ENCODE assay signal across 21 cellular contexts in the genomic region with DNA sequence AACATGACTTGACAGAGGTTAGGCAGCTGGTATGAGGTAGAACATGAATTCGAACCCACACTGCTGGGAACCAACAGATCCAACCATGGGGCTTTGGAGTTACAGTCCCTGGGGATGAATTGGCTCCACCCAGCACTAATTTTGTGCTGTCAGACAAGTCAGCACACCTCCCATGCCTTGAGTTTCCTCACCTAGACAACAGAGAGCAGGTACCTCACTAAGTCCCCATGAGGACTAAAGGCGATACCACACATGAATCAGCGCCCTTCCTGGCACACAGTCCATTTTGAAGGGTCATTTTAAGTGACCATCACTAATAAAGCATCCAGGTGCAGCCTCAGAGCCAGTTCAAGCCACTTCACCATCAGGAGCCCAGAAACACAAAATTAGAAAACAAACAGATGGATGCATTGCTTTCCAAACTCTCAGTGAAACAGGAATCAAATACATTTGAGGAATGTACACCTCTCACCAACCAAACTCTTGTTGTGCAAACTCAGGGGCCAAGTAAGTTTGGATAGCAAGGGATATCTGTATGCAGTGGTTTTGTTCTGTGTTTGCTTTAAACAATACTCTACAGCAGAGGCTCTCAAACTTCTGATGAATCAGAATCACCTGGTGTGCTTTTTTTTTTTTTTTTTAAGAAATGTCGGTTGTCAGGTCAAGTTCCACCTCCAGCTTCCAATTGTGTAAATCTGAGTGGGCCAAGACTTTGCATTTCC. TPM values are rescaled to one million over a fixed set of nuclear protein-coding genes. Genes with fewer than 3 reads are reported as not detected.
DNase-seq lines count a peak whose midpoint lies in the region; ATAC-seq and TF ChIP-seq lines count a peak whose summit lies in the region.
"Had no signal": no experiment of that assay in that cellular context is flagged by ENCODE, and none has a peak within 500 bp of the region (broad histone marks: within the 10 kb centered on the region; RNA-seq: fewer than 3 reads in every experiment).

No MANE protein-coding gene starts in this region.

- H2BK120ac ChIP-seq in mesenchymal stem cell (ENCODE audit: low read depth, low read length), result no peak overlapping the region

- BruUV-seq in Caco-2 (replicated peaks; lab: Mats Ljungman, UMichigan), result no TSS peak
- BruUV-seq in HCT116 (replicated peaks; lab: Mats Ljungman, UMichigan), result no TSS peak

- H3K27ac ChIP-seq in HCT116 (ENCODE audit: low read depth, low read length) (peak overlapping the region; percentile 46; the same call in 1 of the 2 replicates), mesenchymal stem cell (ENCODE audit: low read length, poor library complexity, severe bottlenecking) (peak overlapping the region; percentile 92), spleen (no peak overlapping the region)
- H3K27ac ChIP-seq: BLaER1 treated with 17β-estradiol and CSF1 and Interleukin-3, amounts not matched to agents 10 nM and 100 nM; ovary; skin epidermis had no signal

- no peak overlapping the region for H3K4me3 Mint-ChIP-seq in Caco-2 (ENCODE audit: unreplicated experiment)

- H4K20me1 ChIP-seq in HCT116 (ENCODE audit: insufficient read depth), result no peaks in the 10 kb centered on the region

- H3K18ac ChIP-seq in mesenchymal stem cell (ENCODE audit: low read depth in 1 of 2, low read length in 2 of 2), result no peak overlapping the region

- TF ChIP-seq CTCF in Caco-2 (IDR thresholded peaks at IDR 0.05; ENCODE audit: insufficient read depth in 1 of 2, low read depth in 1 of 2, low read length in 1 of 2, severe bottlenecking in 1 of 2, unreplicated experiment in 1 of 2) (no peak), HCT116 (IDR thresholded peaks at IDR 0.05 in 2 of 3, conservative IDR thresholded peaks at IDR 0.05 in 1 of 3; ENCODE audit: borderline replicate concordance in 1 of 3, insufficient read depth in 1 of 3, low read depth in 2 of 3, low read length in 2 of 3) (no peak), choroid plexus epithelial cell (conservative IDR thresholded peaks at IDR 0.05; ENCODE audit: low read depth, low read length) (no peak), spleen (IDR thresholded peaks at IDR 0.05 in 8 of 11, conservative IDR thresholded peaks at IDR 0.05 in 3 of 11) (no peak)

- peak overlapping the region; percentile 81 for H2AK5ac ChIP-seq in mesenchymal stem cell (ENCODE audit: low read length, severe bottlenecking)

- peak overlapping the region; percentile 42 for H3K27ac Mint-ChIP-seq in Caco-2 (ENCODE audit: unreplicated experiment)

- H3K9me3 Mint-ChIP-seq in Caco-2 (ENCODE audit: unreplicated experiment), result no peaks in the 10 kb centered on the region

- no peaks in the 10 kb centered on the region for H3K27me3 ChIP-seq in Caco-2 (replicated peaks; ENCODE audit: control insufficient read depth, insufficient read depth, low read length)
- H3K27me3 ChIP-seq in HCT116 (ENCODE audit: insufficient read depth, low read length), result no peaks in the 10 kb centered on the region
- no peaks in the 10 kb centered on the region for H3K27me3 ChIP-seq in mesenchymal stem cell (ENCODE audit: control insufficient read depth in 1 of 2, insufficient read depth in 1 of 2, low read length in 2 of 2)
- H3K27me3 ChIP-seq in spleen (replicated peaks in 1 of 7), result no peaks in the 10 kb centered on the region
- H3K27me3 ChIP-seq: BLaER1 treated with 17β-estradiol and CSF1 and Interleukin-3, amounts not matched to agents 10 nM and 100 nM; ovary had no signal

- H3K4me3 ChIP-seq in Caco-2 (ENCODE audit: low read depth, low read length), result no peak overlapping the region
- H3K4me3 ChIP-seq in HCT116 (replicated peaks in 1 of 2; ENCODE audit: low read depth in 1 of 2, low read length in 2 of 2), result no peak overlapping the region
- H3K4me3 ChIP-seq in choroid plexus epithelial cell (ENCODE audit: low read depth, low read length), result no peak overlapping the region
- no peak overlapping the region for H3K4me3 ChIP-seq in mesenchymal stem cell (ENCODE audit: insufficient read depth in 1 of 2, low read depth in 1 of 2, low read length in 2 of 2)
- no peak overlapping the region for H3K4me3 ChIP-seq in spleen
- H3K4me3 ChIP-seq: BLaER1 treated with 17β-estradiol and CSF1 and Interleukin-3, amounts not matched to agents 10 nM and 100 nM; ovary; skin epidermis had no signal

- POLR2A ChIA-PET in Caco-2 (lab: Charles Lee) (interaction anchor here (0.6 kb wide), 2 partner anchors 10 to 45 kb away, joined by 5 to 6 read pairs; a partner anchor contains a TSS), HCT116 (lab: Charles Lee) (no interaction called here)

- H3K23ac ChIP-seq in mesenchymal stem cell (ENCODE audit: low read length in 2 of 2), result no peak overlapping the region

- no peaks in the 10 kb centered on the region for H3K9me2 ChIP-seq in HCT116 (ENCODE audit: insufficient read depth)

- peak overlapping the region; percentile 82 for H2BK5ac ChIP-seq in mesenchymal stem cell (ENCODE audit: low read depth, low read length, poor library complexity, severe bottlenecking)

- no peaks in the 10 kb centered on the region for H3K27me3 Mint-ChIP-seq in Caco-2 (ENCODE audit: insufficient read depth, unreplicated experiment)

- no peaks in the 10 kb centered on the region for H3K79me2 ChIP-seq in HCT116 (ENCODE audit: insufficient read depth, low read length)

- TF ChIP-seq POLR2A in HCT116 (IDR thresholded peaks at IDR 0.05; ENCODE audit: borderline replicate concordance, extremely low read depth, insufficient read depth, insufficient read length), result no peak
- no peak for TF ChIP-seq POLR2A in spleen (IDR thresholded peaks at IDR 0.05)

- TF ChIP-seq RAD21 in HCT116 (IDR thresholded peaks at IDR 0.05; ENCODE audit: low read depth), result no peak

- H3K9me3 ChIP-seq in Caco-2 (no peaks in the 10 kb centered on the region), HCT116 (ENCODE audit: control insufficient read depth in 1 of 2, insufficient read depth in 1 of 2, low read depth in 1 of 2, low read length in 2 of 2) (no peaks in the 10 kb centered on the region), mesenchymal stem cell (ENCODE audit: control insufficient read depth, low read length) (no peaks in the 10 kb centered on the region), spleen (no peaks in the 10 kb centered on the region)
- H3K9me3 ChIP-seq: BLaER1 treated with 17β-estradiol and CSF1 and Interleukin-3, amounts not matched to agents 10 nM and 100 nM; ovary had no signal

- WGBS in mesenchymal stem cell, result 93% methylated on average over 3 of the region's 4 CpGs
- 66 to 94% (median 92%) methylated on average over 4 of the region's 4 CpGs for whole genome bisulfite sequencing in spleen, 5 donors

- H3K36me3 Mint-ChIP-seq in Caco-2 (ENCODE audit: insufficient read depth, unreplicated experiment), result peaks cover 35% of the 10 kb centered on the region

- no peak overlapping the region for H2BK12ac ChIP-seq in mesenchymal stem cell (ENCODE audit: low read length in 2 of 2)

- DNase-seq in Caco-2 (peak in 1 of 2 experiments; percentile 29), HCT116 (ENCODE audit: low read depth, low spot score) (no peak), choroid plexus epithelial cell (ENCODE audit: low read depth) (peak; percentile 46), mesenchymal stem cell (no peak), spleen (no peak), hepatic stellate cell (ENCODE audit: low spot score) (no peak), H4 (ENCODE audit: low spot score) (no peak)
- DNase-seq: activated CD4-positive, alpha-beta T cell treated with anti-CD3 and anti-CD28 coated beads for 48 hours; activated naive CD4-positive, alpha-beta T cell treated with Interleukin-2 at 50 U/mL for 16 hours; Karpas-422; NCI-H1417; NCI-H774; ovary; stimulated activated CD8-positive, alpha-beta memory T cell treated with anti-CD3 and anti-CD28 coated beads, Interleukin-4, amount 100 ng/mL, for 48 hours had no signal

- H4K91ac ChIP-seq in mesenchymal stem cell (ENCODE audit: low read length), result no peak overlapping the region

- intact Hi-C loops in Caco-2 (cut with micrococcal nuclease; ENCODE audit: unreplicated experiment) (loop anchor here (1.0 kb wide), 1 partner anchor 16 kb away; no protein-coding TSS in a partner anchor), HCT116 (cut with micrococcal nuclease) (loop anchor here (5.0 kb wide), 1 partner anchor 467 kb away; no protein-coding TSS in a partner anchor), spleen (cut with DNase I; ENCODE audit: low total_unique reads) (no loop called here)

- peaks cover 35% of the 10 kb centered on the region for H3K4me1 ChIP-seq in Caco-2
- peaks cover 10 to 30% of the 10 kb centered on the region in 2 experiments for H3K4me1 ChIP-seq in HCT116 (ENCODE audit: control insufficient read depth in 1 of 2, insufficient read depth in 2 of 2, low read length in 2 of 2)
- peaks cover 27% of the 10 kb centered on the region for H3K4me1 ChIP-seq in mesenchymal stem cell (ENCODE audit: control insufficient read depth, insufficient read depth, low read depth, low read length)
- H3K4me1 ChIP-seq in spleen, result no peaks in the 10 kb centered on the region

- H2BK15ac ChIP-seq in mesenchymal stem cell (ENCODE audit: low read depth, poor library complexity, severe bottlenecking), result no peak overlapping the region

- H2AFZ ChIP-seq in HCT116 (ENCODE audit: low read depth, low read length, poor library complexity, severe bottlenecking) (no peak overlapping the region), mesenchymal stem cell (ENCODE audit: low read depth, low read length) (no peak overlapping the region)

- RAD21 ChIA-PET in HCT116 (lab: Charles Lee; ENCODE audit: low non-redundant PET in 1 of 2, low total read pairs in 2 of 2, uncharacterized antibody in 2 of 2, unreplicated experiment in 2 of 2), result no interaction called here

- CTCF ChIA-PET in Caco-2 (lab: Charles Lee) (interaction anchor here (1.0 to 1.6 kb wide), 2 partner anchors 44 to 376 kb away, joined by 3 to 5 read pairs; no protein-coding TSS in a partner anchor), HCT116 (lab: Charles Lee) (no interaction called here)

- H4K8ac ChIP-seq in mesenchymal stem cell (ENCODE audit: low read length), result no peak overlapping the region

- H3K36me3 ChIP-seq in Caco-2 (ENCODE audit: control insufficient read depth, insufficient read depth, low read length), result no peaks in the 10 kb centered on the region; the same call in 1 of the 2 replicates
- H3K36me3 ChIP-seq in HCT116 (ENCODE audit: control insufficient read depth in 1 of 2, insufficient read depth in 2 of 2, low read length in 2 of 2), result peaks cover 7% of the 10 kb centered on the region in 2 experiments; a peak in 3 of 4 replicates
- H3K36me3 ChIP-seq in mesenchymal stem cell (ENCODE audit: control insufficient read depth in 1 of 2, insufficient read depth in 2 of 2, low read depth in 1 of 2, low read length in 2 of 2), result peaks cover 50 to 94% of the 10 kb centered on the region in 2 experiments
- H3K36me3 ChIP-seq in spleen, result peaks cover 0 to 100% (median 74%) of the 10 kb centered on the region in 6 donors
- H3K36me3 ChIP-seq: ovary had no signal

- H3K9ac ChIP-seq in HCT116 (ENCODE audit: low read length), result no peak overlapping the region
- H3K9ac ChIP-seq in mesenchymal stem cell (ENCODE audit: low read length), result no peak overlapping the region
- H3K9ac ChIP-seq: BLaER1 treated with 17β-estradiol and CSF1 and Interleukin-3, amounts not matched to agents 10 nM and 100 nM had no signal

- no peaks in the 10 kb centered on the region for H3K4me1 Mint-ChIP-seq in Caco-2 (ENCODE audit: low read depth, unreplicated experiment)

- H3K4me2 ChIP-seq in HCT116 (ENCODE audit: low read length), result peak overlapping the region; percentile 44
- no peak overlapping the region for H3K4me2 ChIP-seq in mesenchymal stem cell (ENCODE audit: low read length, poor library complexity, severe bottlenecking)
- H3K4me2 ChIP-seq: BLaER1 treated with 17β-estradiol and CSF1 and Interleukin-3, amounts not matched to agents 10 nM and 100 nM had no signal

- H3K79me1 ChIP-seq in mesenchymal stem cell (replicated peaks; ENCODE audit: low read length, poor library complexity, severe bottlenecking), result peaks cover 12% of the 10 kb centered on the region

- no peak overlapping the region for H3K4ac ChIP-seq in mesenchymal stem cell (ENCODE audit: low read depth in 1 of 2, low read length in 2 of 2)

- H3K14ac ChIP-seq in mesenchymal stem cell (ENCODE audit: low read length in 2 of 2), result no peak overlapping the region

- ATAC-seq in HCT116, result no peak

RNA-seq across cellular contexts. Expression of a gene that starts 10.1 kb away (rescaled TPM):
- total RNA-seq in Caco-2 (2022), result 35.1 and 37.8 TPM in 2 replicates
- 42.0 TPM for total RNA-seq in HCT116 (2021; ENCODE audit: unreplicated experiment)
- polyA plus RNA-seq in HCT116 (2012), result 44.2 and 44.3 TPM in 2 replicates
- 65.0 TPM for polyA plus RNA-seq in mesenchymal stem cell (2013, experiment 1 of 2)
- 67.1 TPM for polyA plus RNA-seq in mesenchymal stem cell (2013, experiment 2 of 2)
- 100 to 1,000 TPM in 2 of 7 donors, 10 to 100 TPM in 5; 78.4 to 114 (median 94.2) TPM for total RNA-seq in spleen
- polyA plus RNA-seq in spleen, result 10 to 100 TPM; 22.4 to 33.9 (median 24.0) TPM
- 67.1 and 75.1 TPM in 2 replicates for total RNA-seq in H4 (2014; rRNA removed; shearing (Covaris generic))

RNA-seq across cellular contexts. Expression of a gene that starts 45.8 kb away (rescaled TPM):
- total RNA-seq in Caco-2 (2022), result 7.1 and 10.2 TPM in 2 replicates
- 9.0 TPM for total RNA-seq in HCT116 (2021; ENCODE audit: unreplicated experiment)
- 12.5 and 16.9 TPM in 2 replicates for polyA plus RNA-seq in HCT116 (2012)
- 9.4 TPM for polyA plus RNA-seq in mesenchymal stem cell (2013, experiment 1 of 2)
- 8.4 TPM for polyA plus RNA-seq in mesenchymal stem cell (2013, experiment 2 of 2)
- total RNA-seq in spleen, result 10 to 100 TPM; 17.6 to 37.8 (median 24.1) TPM
- polyA plus RNA-seq in spleen, result 10 to 100 TPM; 23.8 to 32.0 (median 28.4) TPM
- total RNA-seq in H4 (2014; rRNA removed; shearing (Covaris generic)), result 15.7 and 22.0 TPM in 2 replicates

RNA-seq across cellular contexts. Expression of a gene that starts 54.7 kb away (rescaled TPM):
- total RNA-seq in Caco-2 (2022), result not detected in 2 replicates
- 0.96 TPM for total RNA-seq in HCT116 (2021; ENCODE audit: unreplicated experiment)
- polyA plus RNA-seq in HCT116 (2012), result 0.22 and 0.42 TPM in 2 replicates
- not detected for polyA plus RNA-seq in mesenchymal stem cell (2013, experiment 1 of 2)
- polyA plus RNA-seq in mesenchymal stem cell (2013, experiment 2 of 2), result not detected
- not detected for total RNA-seq in spleen
- under 1 TPM in 1 of 3 donors, not detected in 2; 0.11 TPM for polyA plus RNA-seq in spleen
- not detected in 2 replicates for total RNA-seq in H4 (2014; rRNA removed; shearing (Covaris generic))
- total RNA-seq: frontal cortex, HT-29, lower leg skin, ovary, RPMI7951, temporal lobe had no signal
- polyA plus RNA-seq: ovary had no signal

Comparison
In these comparisons a context has a peak if more than half of its experiments do, and no peak if none do; other contexts are left out.
1. H3K27ac ChIP-seq: peak in HCT116 (single experiment) and mesenchymal stem cell (single experiment); none in spleen (0 of 8).